Comparison of ENCODE assay signal across 8 cellular contexts in genomic region chr12:4648099-4648498, GRCh38. TPM values are rescaled to one million over a fixed set of nuclear protein-coding genes. Genes with fewer than 3 reads are reported as not detected.
DNase-seq lines count a peak whose midpoint lies in the region; ATAC-seq and TF ChIP-seq lines count a peak whose summit lies in the region.

No MANE protein-coding gene starts in this region.

- peaks cover 28% of the 10 kb centered on the region for H3K4me1 Mint-ChIP-seq in T-helper 2 cell treated with Interferon-gamma antibody and Interleukin-4, amounts not matched to agents 5 μg/mL and 100 μg/mL, for 36 hours (ENCODE audit: low read depth)
- peaks cover 31% of the 10 kb centered on the region for H3K4me1 Mint-ChIP-seq in chondrocyte (ENCODE audit: low read depth)

- H3K4me3 Mint-ChIP-seq in T-helper 2 cell treated with Interferon-gamma antibody and Interleukin-4, amounts not matched to agents 5 μg/mL and 100 μg/mL, for 36 hours = peak overlapping the region; percentile 99
- H3K4me3 Mint-ChIP-seq in chondrocyte (ENCODE audit: unreplicated experiment) = peak overlapping the region; percentile 99

- H3K9me3 Mint-ChIP-seq in T-helper 2 cell treated with Interferon-gamma antibody and Interleukin-4, amounts not matched to agents 5 μg/mL and 100 μg/mL, for 36 hours = no peaks in the 10 kb centered on the region
- H3K9me3 Mint-ChIP-seq in chondrocyte (ENCODE audit: low read depth) = no peaks in the 10 kb centered on the region

- H3K36me3 Mint-ChIP-seq in T-helper 2 cell treated with Interferon-gamma antibody and Interleukin-4, amounts not matched to agents 5 μg/mL and 100 μg/mL, for 36 hours (ENCODE audit: low read depth) = no peaks in the 10 kb centered on the region
- no peaks in the 10 kb centered on the region for H3K36me3 Mint-ChIP-seq in chondrocyte (ENCODE audit: low read depth)

- H3K9ac ChIP-seq in mucosa of rectum (ENCODE audit: low read depth in 1 of 2, low read length in 2 of 2) = peak overlapping the region; percentile 73 to 82

- no peak for DNase-seq in T-helper 2 cell treated with Interferon-gamma antibody and Interleukin-4, amounts not matched to agents 5 μg/mL and 100 μg/mL, for 36 hours (ENCODE audit: low spot score)
- DNase-seq in T-helper 2 cell (no peak), LNCaP clone FGC (ENCODE audit: low read depth) (no peak), chondrocyte (ENCODE audit: low spot score) (no peak), NCI-H345 treated with DMSO at 0.1 percent for 48 hours (lab: John Stamatoyannopoulos, UW; ENCODE audit: unreplicated experiment) (no peak), left lobe of liver (ENCODE audit: low spot score) (no peak)

- no peaks in the 10 kb centered on the region for H3K36me3 ChIP-seq in mucosa of rectum (ENCODE audit: control insufficient read depth in 2 of 2, insufficient read depth in 2 of 2, low read length in 2 of 2)

- H3K27me3 Mint-ChIP-seq in T-helper 2 cell treated with Interferon-gamma antibody and Interleukin-4, amounts not matched to agents 5 μg/mL and 100 μg/mL, for 36 hours (ENCODE audit: low read depth) = peaks cover 5% of the 10 kb centered on the region
- H3K27me3 Mint-ChIP-seq in chondrocyte (ENCODE audit: low read depth) = no peaks in the 10 kb centered on the region

- TF ChIP-seq CTCF in LNCaP clone FGC (IDR thresholded peaks at IDR 0.05; ENCODE audit: control insufficient read depth, extremely low read depth, insufficient read depth) = no peak
- TF ChIP-seq CTCF in chondrocyte (IDR thresholded peaks at IDR 0.05) = no peak

- H3K4me3 ChIP-seq in LNCaP clone FGC (ENCODE audit: low read depth, low read length) = peak overlapping the region; percentile 93
- H3K4me3 ChIP-seq in mucosa of rectum (ENCODE audit: low read length in 2 of 2) = peak overlapping the region; percentile 81 to 94

- H3K27ac ChIP-seq in mucosa of rectum (ENCODE audit: low read depth in 2 of 2, low read length in 2 of 2) = peak overlapping the region; percentile 82 to 84

- H3K9me3 ChIP-seq in mucosa of rectum (ENCODE audit: control insufficient read depth in 2 of 2, low read length in 2 of 2) = no peaks in the 10 kb centered on the region

- no peak for ATAC-seq in GM19467 (IDR thresholded peaks at IDR 0.05; ENCODE audit: unreplicated experiment)
- no peak for ATAC-seq in left lobe of liver

- H3K27ac Mint-ChIP-seq in T-helper 2 cell treated with Interferon-gamma antibody and Interleukin-4, amounts not matched to agents 5 μg/mL and 100 μg/mL, for 36 hours = peak overlapping the region; percentile 94
- peak overlapping the region; percentile 97 for H3K27ac Mint-ChIP-seq in chondrocyte (ENCODE audit: unreplicated experiment)

- H3K4me1 ChIP-seq in mucosa of rectum (ENCODE audit: control insufficient read depth in 2 of 2, insufficient read depth in 2 of 2, low read length in 2 of 2) = peaks cover 8 to 15% of the 10 kb centered on the region in 2 donors

- no peaks in the 10 kb centered on the region for H3K27me3 ChIP-seq in mucosa of rectum (ENCODE audit: control insufficient read depth in 2 of 2, insufficient read depth in 2 of 2, low read length in 2 of 2)

RNA-seq across cellular contexts. Expression of gene AKAP3, which starts 0.8 kb away (rescaled TPM):
- total RNA-seq in chondrocyte (0.26 to 0.65 TPM (median 0.57 TPM) in 3 replicates), left lobe of liver (1.6 TPM)

RNA-seq across cellular contexts. Expression of gene NDUFA9, which starts 0.8 kb away (rescaled TPM):
- total RNA-seq in chondrocyte (68.1 to 87.9 TPM (median 68.7 TPM) in 3 replicates), left lobe of liver (73.5 TPM)
